ENCODE assay signal across 14 cellular contexts in the genomic region with DNA sequence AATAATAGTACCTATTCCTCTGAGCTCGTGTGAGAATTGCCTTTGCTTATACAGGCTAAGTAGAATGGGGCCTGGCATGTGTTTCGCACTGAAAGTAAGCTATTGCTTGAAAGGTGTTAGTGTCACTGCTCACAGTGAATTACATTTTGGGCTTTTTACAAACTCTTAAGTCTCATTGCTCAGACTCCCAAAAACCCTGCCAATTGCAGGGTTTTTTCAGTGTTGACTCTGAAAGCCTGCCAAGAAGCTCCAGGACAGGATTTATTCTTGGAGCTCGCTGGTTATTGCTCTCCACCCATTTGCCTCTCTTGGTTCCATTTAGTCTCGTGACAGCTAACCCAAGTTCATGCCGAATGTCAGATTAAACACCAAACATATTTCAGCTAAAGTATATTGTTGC. TPM values are rescaled to one million over a fixed set of nuclear protein-coding genes. Genes with fewer than 3 reads are reported as not detected.
A peak's percentile ranks its signal among the peaks of the same experiment; 100 is the strongest.
DNase-seq lines count a peak whose midpoint lies in the region; ATAC-seq, FAIRE-seq and TF ChIP-seq lines count a peak whose summit lies in the region.
"Had no signal": no experiment of that assay in that cellular context is flagged by ENCODE, and none has a peak within 500 bp of the region (broad histone marks: within the 10 kb centered on the region; RNA-seq: fewer than 3 reads in every experiment).

No MANE protein-coding gene starts in this region.

- no peaks in the 10 kb centered on the region for H3K9me1 ChIP-seq in endothelial cell of umbilical vein (replicated peaks; ENCODE audit: control insufficient read depth, extremely low read depth, insufficient read depth, low read length)

- no peak for FAIRE-seq in endothelial cell of umbilical vein (lab: Jason Lieb, UNC)

- H3K36me3 ChIP-seq in endothelial cell of umbilical vein (ENCODE audit: control insufficient read depth in 2 of 2, extremely low read depth in 1 of 2, insufficient read depth in 2 of 2, low read length in 2 of 2) (no peaks in the 10 kb centered on the region), vagina (no peaks in the 10 kb centered on the region), neural progenitor cell (no peaks in the 10 kb centered on the region)
- no peaks in the 10 kb centered on the region for H3K36me3 ChIP-seq in CD8-positive, alpha-beta T cell (ENCODE audit: insufficient read depth, low read length)

- H3K4me2 ChIP-seq in endothelial cell of umbilical vein (ENCODE audit: insufficient read depth, low read length) (no peak overlapping the region), neural progenitor cell (no peak overlapping the region)

- no peaks in the 10 kb centered on the region for H3K9me3 Mint-ChIP-seq in mesothelial cell of epicardium
- H3K9me3 Mint-ChIP-seq in CD8-positive, alpha-beta T cell, result no peaks in the 10 kb centered on the region
- no peaks in the 10 kb centered on the region for H3K9me3 Mint-ChIP-seq in neural progenitor cell
- H3K9me3 Mint-ChIP-seq: immature natural killer cell had no signal

- H3K36me3 Mint-ChIP-seq in mesothelial cell of epicardium (no peaks in the 10 kb centered on the region), neural progenitor cell (no peaks in the 10 kb centered on the region)
- H3K36me3 Mint-ChIP-seq in CD8-positive, alpha-beta T cell, result peaks cover 2% of the 10 kb centered on the region

- peak overlapping the region; percentile 67 for H3K27ac Mint-ChIP-seq in mesothelial cell of epicardium
- no peak overlapping the region for H3K27ac Mint-ChIP-seq in CD8-positive, alpha-beta T cell
- no peak overlapping the region for H3K27ac Mint-ChIP-seq in neural progenitor cell
- H3K27ac Mint-ChIP-seq: activated CD8-positive, alpha-beta memory T cell treated with anti-CD3 and anti-CD28 coated beads, Interleukin-2, amount 10 ng/mL, durations not matched to agents 7 days and 5 days; immature natural killer cell had no signal

- H3K4me3 Mint-ChIP-seq in mesothelial cell of epicardium (no peak overlapping the region), neural progenitor cell (no peak overlapping the region)
- H3K4me3 Mint-ChIP-seq in CD8-positive, alpha-beta T cell, result no peak overlapping the region
- H3K4me3 Mint-ChIP-seq: activated CD8-positive, alpha-beta memory T cell treated with anti-CD3 and anti-CD28 coated beads, Interleukin-2, amount 10 ng/mL, durations not matched to agents 7 days and 5 days; immature natural killer cell had no signal

- H3K27me3 ChIP-seq in endothelial cell of umbilical vein (ENCODE audit: control insufficient read depth in 2 of 2, insufficient read depth in 2 of 2, low read length in 2 of 2) (no peaks in the 10 kb centered on the region), vagina (no peaks in the 10 kb centered on the region), neural progenitor cell (no peaks in the 10 kb centered on the region)
- no peaks in the 10 kb centered on the region for H3K27me3 ChIP-seq in CD8-positive, alpha-beta T cell (ENCODE audit: insufficient read depth, low read length)

- TF ChIP-seq POLR2A in endothelial cell of umbilical vein (IDR thresholded peaks at IDR 0.05; ENCODE audit: low read depth, low read length) (no peak), vagina (IDR thresholded peaks at IDR 0.05) (no peak)

- H4K20me1 ChIP-seq in endothelial cell of umbilical vein (replicated peaks; ENCODE audit: control insufficient read depth, extremely low read depth, insufficient read depth, low read length) (no peaks in the 10 kb centered on the region), neural progenitor cell (ENCODE audit: low read depth) (no peaks in the 10 kb centered on the region)

- H3K9me3 ChIP-seq in endothelial cell of umbilical vein (replicated peaks; ENCODE audit: control insufficient read depth, insufficient read depth, low read length), result no peaks in the 10 kb centered on the region
- H3K9me3 ChIP-seq in vagina, result no peaks in the 10 kb centered on the region
- H3K9me3 ChIP-seq in CD8-positive, alpha-beta T cell (ENCODE audit: low read length), result no peaks in the 10 kb centered on the region
- no peaks in the 10 kb centered on the region for H3K9me3 ChIP-seq in neural progenitor cell (ENCODE audit: low read depth)

- H3K4me1 Mint-ChIP-seq in mesothelial cell of epicardium, result peaks cover 29% of the 10 kb centered on the region
- H3K4me1 Mint-ChIP-seq in CD8-positive, alpha-beta T cell (ENCODE audit: low read depth), result peaks cover 2% of the 10 kb centered on the region
- H3K4me1 Mint-ChIP-seq in neural progenitor cell, result peaks cover 7% of the 10 kb centered on the region
- H3K4me1 Mint-ChIP-seq: immature natural killer cell had no signal

- H3K27ac ChIP-seq in endothelial cell of umbilical vein (ENCODE audit: insufficient read depth, low read depth, low read length) (no peak overlapping the region), vagina (peak overlapping the region; percentile 42), neural progenitor cell (no peak overlapping the region)
- H3K27ac ChIP-seq in CD8-positive, alpha-beta T cell (ENCODE audit: low read depth, low read length), result no peak overlapping the region
- H3K27ac ChIP-seq: 22Rv1 had no signal

- no peak overlapping the region for H2AFZ ChIP-seq in endothelial cell of umbilical vein (ENCODE audit: low read depth, low read length)
- H2AFZ ChIP-seq in neural progenitor cell (replicated peaks), result no peak overlapping the region

- H3F3A ChIP-seq in neural progenitor cell (ENCODE audit: low read depth), result no peaks in the 10 kb centered on the region

- intact Hi-C loops in endothelial cell of umbilical vein (cut with micrococcal nuclease) (no loop called here), vagina (cut with DNase I) (no loop called here)
- intact Hi-C loops in CD8-positive, alpha-beta T cell (cut with DNase I, micrococcal nuclease), result no loop called here

- H3K9ac ChIP-seq in endothelial cell of umbilical vein (replicated peaks; ENCODE audit: extremely low read depth, insufficient read depth, low read length) (no peak overlapping the region), neural progenitor cell (no peak overlapping the region)

- no peak overlapping the region for H3K4me3 ChIP-seq in endothelial cell of umbilical vein (replicated peaks in 1 of 3; ENCODE audit: insufficient read depth in 1 of 3, low read depth in 1 of 3, low read length in 3 of 3)
- H3K4me3 ChIP-seq in vagina, result no peak overlapping the region
- no peak overlapping the region for H3K4me3 ChIP-seq in CD8-positive, alpha-beta T cell (ENCODE audit: low read depth, low read length)
- no peak overlapping the region for H3K4me3 ChIP-seq in neural progenitor cell

- no TSS peak for BruUV-seq in endothelial cell of umbilical vein (replicated peaks; lab: Mats Ljungman, UMichigan)

- CTCF ChIA-PET in endothelial cell of umbilical vein (lab: Charles Lee), result interaction anchor here (1.1 to 1.9 kb wide), 5 partner anchors 25 to 644 kb away, joined by 3 to 6 read pairs (median 4); no protein-coding TSS in a partner anchor
- CTCF ChIA-PET in CD8-positive, alpha-beta T cell (lab: Charles Lee), result interaction anchor here (1.5 kb wide), 1 partner anchor 28 kb away, joined by 4 read pairs; no protein-coding TSS in a partner anchor

- no peak for ATAC-seq in CD8-positive, alpha-beta T cell
- ATAC-seq in GM21737 (IDR thresholded peaks at IDR 0.05; ENCODE audit: unreplicated experiment), result no peak
- ATAC-seq: activated CD8-positive, alpha-beta memory T cell treated with anti-CD3 and anti-CD28 coated beads, Interleukin-2, amount 10 ng/mL, durations not matched to agents 7 days and 5 days; SK-N-SH treated with all-trans-retinoic acid at 6 μM for 48 hours had no signal

- peak; percentile 11 for DNase-seq in DMS 273 (lab: John Stamatoyannopoulos, UW; ENCODE audit: unreplicated experiment)
- DNase-seq in DMS 273 treated with DMSO at 0.1 percent for 48 hours (lab: John Stamatoyannopoulos, UW), result no peak
- peak; percentile 18 for DNase-seq in endothelial cell of umbilical vein (ENCODE audit: low read depth, low spot score)
- DNase-seq in mesothelial cell of epicardium (ENCODE audit: low spot score in 2 of 2, unreplicated experiment in 2 of 2), result no peak
- no peak for DNase-seq in vagina (ENCODE audit: extremely low spot score in 2 of 2)
- DNase-seq in CD8-positive, alpha-beta T cell, result no peak
- DNase-seq in neural progenitor cell (ENCODE audit: low spot score), result no peak
- DNase-seq: activated CD8-positive, alpha-beta memory T cell treated with anti-CD3 and anti-CD28 coated beads, Interleukin-2, amount 10 ng/mL, durations not matched to agents 7 days and 5 days; dermis blood vessel endothelial cell; immature natural killer cell; NCI-H1436 treated with DMSO at 0.1 percent for 48 hours had no signal

- H3K79me2 ChIP-seq in endothelial cell of umbilical vein (ENCODE audit: control insufficient read depth, insufficient read depth, low read length) (no peaks in the 10 kb centered on the region), neural progenitor cell (ENCODE audit: low read depth) (no peaks in the 10 kb centered on the region)

- H3K4me1 ChIP-seq in endothelial cell of umbilical vein (ENCODE audit: control insufficient read depth, extremely low read depth, insufficient read depth, low read length), result no peaks in the 10 kb centered on the region
- peaks cover 8% of the 10 kb centered on the region for H3K4me1 ChIP-seq in vagina
- no peaks in the 10 kb centered on the region for H3K4me1 ChIP-seq in CD8-positive, alpha-beta T cell (ENCODE audit: insufficient read depth, low read length)
- peaks cover 6% of the 10 kb centered on the region for H3K4me1 ChIP-seq in neural progenitor cell

- H3K27me3 Mint-ChIP-seq in mesothelial cell of epicardium (ENCODE audit: low read depth) (no peaks in the 10 kb centered on the region), neural progenitor cell (ENCODE audit: insufficient read depth, low read depth) (peaks cover 2% of the 10 kb centered on the region)
- H3K27me3 Mint-ChIP-seq in CD8-positive, alpha-beta T cell (ENCODE audit: low read depth), result no peaks in the 10 kb centered on the region
- H3K27me3 Mint-ChIP-seq: activated CD8-positive, alpha-beta memory T cell treated with anti-CD3 and anti-CD28 coated beads, Interleukin-2, amount 10 ng/mL, durations not matched to agents 7 days and 5 days had no signal

- POLR2A ChIA-PET in endothelial cell of umbilical vein (lab: Charles Lee), result no interaction called here
- POLR2A ChIA-PET in CD8-positive, alpha-beta T cell (lab: Charles Lee), result interaction anchor here (1.4 kb wide), 1 partner anchor 24 kb away, joined by 4 read pairs; no protein-coding TSS in a partner anchor

- dilution Hi-C loops in endothelial cell of umbilical vein (cut with MboI; ENCODE audit: extremely low pct_ligation_motif_present, low sequenced_read_pairs), result no loop called here

- TF ChIP-seq CTCF in endothelial cell of umbilical vein (IDR thresholded peaks at IDR 0.05; ENCODE audit: extremely low read depth in 1 of 2, insufficient read depth in 1 of 2, low read depth in 1 of 2, low read length in 2 of 2) (no peak), mesothelial cell of epicardium (IDR thresholded peaks at IDR 0.05; ENCODE audit: unreplicated experiment) (no peak), vagina (IDR thresholded peaks at IDR 0.05) (no peak), neural progenitor cell (IDR thresholded peaks at IDR 0.05) (no peak)
- TF ChIP-seq CTCF in CD8-positive, alpha-beta T cell (IDR thresholded peaks at IDR 0.05), result no peak

RNA-seq across cellular contexts. Expression of a gene that starts 39.8 kb away (rescaled TPM):
- total RNA-seq in endothelial cell of umbilical vein (17.8 and 18.2 TPM in 2 replicates), mesothelial cell of epicardium (17.1 to 22.8 TPM (median 18.6 TPM) in 3 replicates), vagina (13.3 TPM), neural progenitor cell (ENCODE audit: low replicate concordance) (8.6 and 8.9 TPM in 2 replicates)
- 5.1 and 6.1 TPM in 2 replicates for polyA plus RNA-seq in endothelial cell of umbilical vein
- 12.3 and 12.8 TPM in 2 replicates for polyA plus RNA-seq in endothelial cell of umbilical vein (2011; cell fraction: cytosol; rRNA removed)
- 5.2 and 5.9 TPM in 2 replicates for polyA plus RNA-seq in endothelial cell of umbilical vein (2011; cell fraction: nucleus; rRNA removed)
- 31.0 and 36.3 TPM in 2 replicates for polyA plus RNA-seq in endothelial cell of umbilical vein (2012)
- polyA minus RNA-seq in endothelial cell of umbilical vein, result 2.7 and 2.9 TPM in 2 replicates
- polyA minus RNA-seq in endothelial cell of umbilical vein (2011; cell fraction: cytosol; rRNA and poly(A)+ RNA removed), result 7.8 TPM
- polyA minus RNA-seq in endothelial cell of umbilical vein (2011; cell fraction: nucleus; rRNA and poly(A)+ RNA removed), result 1.9 and 3.3 TPM in 2 replicates
- total RNA-seq in CD8-positive, alpha-beta T cell, result 10 to 100 TPM; 13.2 to 16.5 TPM

RNA-seq across cellular contexts. Expression of a gene that starts 58.4 kb away (rescaled TPM):
- total RNA-seq in endothelial cell of umbilical vein, result 2.2 and 2.5 TPM in 2 replicates
- polyA plus RNA-seq in endothelial cell of umbilical vein, result 1.4 and 1.5 TPM in 2 replicates
- 1.2 and 1.3 TPM in 2 replicates for polyA plus RNA-seq in endothelial cell of umbilical vein (2011; cell fraction: cytosol; rRNA removed)
- polyA plus RNA-seq in endothelial cell of umbilical vein (2011; cell fraction: nucleus; rRNA removed), result 2.8 and 3.5 TPM in 2 replicates
- 0.98 and 1.1 TPM in 2 replicates for polyA plus RNA-seq in endothelial cell of umbilical vein (2012)
- 3.0 TPM in 2 replicates for polyA minus RNA-seq in endothelial cell of umbilical vein
- 0.10 TPM for polyA minus RNA-seq in endothelial cell of umbilical vein (2011; cell fraction: cytosol; rRNA and poly(A)+ RNA removed)
- polyA minus RNA-seq in endothelial cell of umbilical vein (2011; cell fraction: nucleus; rRNA and poly(A)+ RNA removed), result 2.2 and 3.3 TPM in 2 replicates
- 2.4 to 3.2 TPM (median 2.4 TPM) in 3 replicates for total RNA-seq in mesothelial cell of epicardium
- total RNA-seq in vagina, result 5.4 TPM
- not detected for total RNA-seq in CD8-positive, alpha-beta T cell
- 0.13 and 0.68 TPM in 2 replicates for total RNA-seq in neural progenitor cell (ENCODE audit: low replicate concordance)
- polyA plus RNA-seq: immature natural killer cell had no signal

Comparison
In these comparisons a context has a peak if more than half of its experiments do, and no peak if none do; other contexts are left out.
1. DNase-seq: peak in DMS 273 (single experiment) and endothelial cell of umbilical vein (single experiment); none in DMS 273 treated with DMSO at 0.1 percent for 48 hours (single experiment), mesothelial cell of epicardium (0 of 2), vagina (0 of 2), CD8-positive, alpha-beta T cell (0 of 7) and neural progenitor cell (single experiment).